ENCODE assay signal across 16 cellular contexts in genomic region chr18:32299489-32299888, GRCh38.
A peak's percentile ranks its signal among the peaks of the same experiment; 100 is the strongest.
DNase-seq lines count a peak whose midpoint lies in the region; ATAC-seq, FAIRE-seq and TF ChIP-seq lines count a peak whose summit lies in the region.
"Had no signal": no experiment of that assay in that cellular context is flagged by ENCODE, and none has a peak within 500 bp of the region (broad histone marks: within the 10 kb centered on the region; RNA-seq: fewer than 3 reads in every experiment).

No MANE protein-coding gene starts in this region.

- BruUV-seq in HepG2 (replicated peaks; lab: Mats Ljungman, UMichigan), result no TSS peak

- TF ChIP-seq RAD21 in liver (IDR thresholded peaks at IDR 0.05) (peak in 1 of 2 donors; percentile 13), HepG2 (CRISPR knock-in tag; IDR thresholded peaks at IDR 0.05) (no peak)

- no peak overlapping the region for H3K4me2 ChIP-seq in HepG2 (ENCODE audit: low read depth, low read length)
- H3K4me2 ChIP-seq: A549 had no signal

- no peak for FAIRE-seq in HepG2 (lab: Jason Lieb, UNC)
- FAIRE-seq: A549, H54 had no signal

- no peaks in the 10 kb centered on the region for H3K27me3 ChIP-seq in liver (ENCODE audit: control insufficient read depth in 4 of 4, insufficient read depth in 4 of 4, low read length in 3 of 4)
- H3K27me3 ChIP-seq in HepG2 (ENCODE audit: control insufficient read depth in 1 of 2, insufficient read depth in 2 of 2, low read length in 2 of 2), result no peaks in the 10 kb centered on the region
- H3K27me3 ChIP-seq in right lobe of liver, result no peaks in the 10 kb centered on the region
- H3K27me3 ChIP-seq: BE2C had no signal

- CTCF ChIA-PET in HepG2 (lab: Yijun Ruan, JAX; ENCODE audit: low intra/inter-chr PET ratio, low total read pairs), result no interaction called here

- H3K79me2 ChIP-seq in HepG2 (ENCODE audit: insufficient read depth, low read length), result no peaks in the 10 kb centered on the region

- H4K20me1 ChIP-seq in HepG2 (ENCODE audit: insufficient read depth, low read length), result no peaks in the 10 kb centered on the region

- POLR2A ChIA-PET in HepG2 (lab: Yijun Ruan, JAX), result no interaction called here

- no peaks in the 10 kb centered on the region for H3K36me3 ChIP-seq in liver (ENCODE audit: control insufficient read depth in 4 of 4, insufficient read depth in 3 of 4, low read depth in 1 of 4, low read length in 3 of 4)
- H3K36me3 ChIP-seq in HepG2 (replicated peaks in 1 of 2; ENCODE audit: control insufficient read depth in 1 of 2, insufficient read depth in 2 of 2, low read length in 2 of 2), result no peaks in the 10 kb centered on the region
- H3K36me3 ChIP-seq in right lobe of liver, result no peaks in the 10 kb centered on the region
- H3K36me3 ChIP-seq: BE2C had no signal

- H3K4me1 ChIP-seq in liver (ENCODE audit: control insufficient read depth in 4 of 4, insufficient read depth in 4 of 4, low read length in 3 of 4) (peaks cover 0 to 1% (median 0%) of the 10 kb centered on the region in 4 donors), HepG2 (ENCODE audit: insufficient read depth, low read length) (peaks cover 10% of the 10 kb centered on the region), right lobe of liver (peaks cover 0 to 8% (median 2%) of the 10 kb centered on the region in 4 donors)
- H3K4me1 ChIP-seq: BE2C had no signal

- DNase-seq in HepG2 (ENCODE audit: low spot score), result no peak
- peak; percentile 75 for DNase-seq in NCI-H69 (lab: John Stamatoyannopoulos, UW)
- no peak for DNase-seq in right lobe of liver
- DNase-seq in activated CD4-positive, alpha-beta T cell treated with anti-CD3 and anti-CD28 coated beads for 48 hours, result no peak
- no peak for DNase-seq in NCI-H524 treated with DMSO at 0.1 percent for 48 hours (lab: John Stamatoyannopoulos, UW)
- DNase-seq: BE2C; CD4-positive, alpha-beta memory T cell; DMS53; GF-D8 had no signal

- in situ Hi-C loops in HepG2 (cut with HindIII; ENCODE audit: extremely low pct_ligation_motif_present, low pct_unique_long_range_greater_than_20kb), result no loop called here

- H3K9ac ChIP-seq in liver (ENCODE audit: low read depth in 1 of 2, low read length in 2 of 2) (no peak overlapping the region), HepG2 (ENCODE audit: insufficient read depth, low read depth, low read length) (no peak overlapping the region)
- H3K9ac ChIP-seq: GM23248 had no signal

- 36% methylated on average over 1 of the region's 1 CpG for WGBS in liver
- WGBS in HepG2 (ENCODE audit: low lambda C conversion rate), result 91% methylated on average over 1 of the region's 1 CpG
- 18% methylated on average over 1 of the region's 1 CpG for WGBS in right lobe of liver (ENCODE audit: insufficient coverage, low coverage, low lambda C conversion rate, missing lambda C conversion rate)

- TF ChIP-seq CTCF in liver (IDR thresholded peaks at IDR 0.05; ENCODE audit: low read depth, low read length, missing input control), result no peak
- no peak for TF ChIP-seq CTCF in HepG2 (CRISPR knock-in tag; IDR thresholded peaks at IDR 0.05)
- TF ChIP-seq CTCF in right lobe of liver (IDR thresholded peaks at IDR 0.05), result no peak

- intact Hi-C loops in HepG2 (cut with micrococcal nuclease; ENCODE audit: unreplicated experiment) (no loop called here), right lobe of liver (cut with DNase I) (no loop called here)

- no peak for TF ChIP-seq EP300 in HepG2 (IDR thresholded peaks at IDR 0.05; ENCODE audit: low read depth in 2 of 2, low read length in 2 of 2)
- no peak for TF ChIP-seq EP300 in HepG2 (CRISPR knock-in tag; IDR thresholded peaks at IDR 0.05; ENCODE audit: borderline replicate concordance)

- H3K9me3 ChIP-seq in liver (ENCODE audit: control insufficient read depth in 4 of 4, low read length in 3 of 4) (no peaks in the 10 kb centered on the region), HepG2 (ENCODE audit: low read length) (no peaks in the 10 kb centered on the region), right lobe of liver (no peaks in the 10 kb centered on the region)
- H3K9me3 ChIP-seq: A549, BE2C had no signal

- no peak overlapping the region for H2AFZ ChIP-seq in HepG2 (ENCODE audit: low read length)
- H2AFZ ChIP-seq: GM23248 had no signal

- TF ChIP-seq POLR2A in HepG2 (IDR thresholded peaks at IDR 0.05; ENCODE audit: insufficient read depth in 1 of 2, low read depth in 2 of 2, low read length in 2 of 2), result no peak
- no peak for TF ChIP-seq POLR2A in right lobe of liver (IDR thresholded peaks at IDR 0.05)

- ATAC-seq in HepG2, result no peak
- ATAC-seq in right lobe of liver, result peak; percentile 44 to 71 (median 54)
- ATAC-seq: A549, HCT116 had no signal

- H3K27ac ChIP-seq in liver (ENCODE audit: low read depth in 1 of 2, low read length in 2 of 2) (no peak overlapping the region), HepG2 (ENCODE audit: extremely low read length, insufficient read depth, low read length) (no peak overlapping the region), right lobe of liver (no peak overlapping the region)
- H3K27ac ChIP-seq: A549, C4-2B, HL-60 had no signal

- H3K4me3 ChIP-seq in liver (ENCODE audit: low read depth in 1 of 3, low read length in 3 of 3) (no peak overlapping the region), HepG2 (replicated peaks in 1 of 3; ENCODE audit: insufficient read depth in 1 of 3, low read depth in 2 of 3, low read length in 3 of 3) (no peak overlapping the region), right lobe of liver (no peak overlapping the region)
- H3K4me3 ChIP-seq: A549, GM23248 had no signal

TF ChIP-seq in liver, 16 proteins besides CTCF, POLR2A, EP300 and RAD21:
- TF ChIP-seq GABPA (IDR thresholded peaks at IDR 0.05 in 1 of 2, conservative IDR thresholded peaks at IDR 0.05 in 1 of 2), result no peak
- TF ChIP-seq EGR1 (IDR thresholded peaks at IDR 0.05; ENCODE audit: low read depth in 2 of 2), result no peak
- peak; percentile 23 to 27 for TF ChIP-seq HNF4A (conservative IDR thresholded peaks at IDR 0.05)
- no peak for TF ChIP-seq RXRA (IDR thresholded peaks at IDR 0.05)
- TF ChIP-seq YY1 (IDR thresholded peaks at IDR 0.05), result peak; percentile 38
- TF ChIP-seq ATF3 (IDR thresholded peaks at IDR 0.05), result no peak
- TF ChIP-seq TAF1 (conservative IDR thresholded peaks at IDR 0.05), result no peak
- no peak for TF ChIP-seq FOXA2 (IDR thresholded peaks at IDR 0.05)

TF ChIP-seq in HepG2, 621 proteins besides CTCF, POLR2A, EP300 and RAD21:
- TF ChIP-seq HOXD1 (CRISPR knock-in tag; IDR thresholded peaks at IDR 0.05), result no peak
- TF ChIP-seq ZFP82 (CRISPR knock-in tag; IDR thresholded peaks at IDR 0.05; ENCODE audit: borderline replicate concordance), result no peak
- no peak for TF ChIP-seq FOXC1 (CRISPR knock-in tag; IDR thresholded peaks at IDR 0.05; ENCODE audit: borderline replicate concordance)
- TF ChIP-seq ZFYVE20 (CRISPR knock-in tag; IDR thresholded peaks at IDR 0.05; ENCODE audit: borderline replicate concordance, low read depth), result no peak
- TF ChIP-seq HNF1B (CRISPR knock-in tag; IDR thresholded peaks at IDR 0.05), result no peak
